13 cellular contexts compared by ENCODE assay signal in the genomic region with DNA sequence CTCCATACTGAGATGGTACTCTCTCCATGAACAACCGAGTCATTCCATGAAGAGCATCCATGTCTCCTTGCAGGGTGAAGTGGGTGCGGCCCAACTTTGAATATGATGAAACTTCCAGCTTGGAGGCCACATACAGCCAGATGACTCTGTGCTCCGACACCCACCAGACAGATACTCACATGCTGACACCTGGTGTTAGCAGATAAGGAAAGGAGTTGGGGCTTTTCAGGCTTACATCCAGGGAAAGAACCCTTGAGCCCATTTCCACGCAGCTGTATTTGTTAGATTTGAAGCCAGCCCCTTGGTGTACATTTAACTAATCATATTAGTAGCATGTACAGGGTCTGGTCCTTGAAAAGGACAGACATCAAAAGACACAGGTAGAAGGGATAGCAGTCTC.
DNase-seq lines count a peak whose midpoint lies in the region; ATAC-seq and TF ChIP-seq lines count a peak whose summit lies in the region.
"Had no signal": no experiment of that assay in that cellular context is flagged by ENCODE, and none has a peak within 500 bp of the region (broad histone marks: within the 10 kb centered on the region; RNA-seq: fewer than 3 reads in every experiment).

No MANE protein-coding gene starts in this region.

- H3K4me1 Mint-ChIP-seq in natural killer cell treated with Interleukin-12 subunit alpha and Interleukin-12 subunit beta and Interleukin-15 and Interleukin-18, amount 100 ng/mL, for 72 hours (ENCODE audit: low read depth in 2 of 2), result no peaks in the 10 kb centered on the region
- H3K4me1 Mint-ChIP-seq: CD14-positive monocyte had no signal

- no peak for TF ChIP-seq EP300 in transverse colon (IDR thresholded peaks at IDR 0.05; ENCODE audit: low read depth)

- no peaks in the 10 kb centered on the region for H3K79me1 ChIP-seq in mesendoderm (ENCODE audit: low read length)

- intact Hi-C loops in heart right ventricle (cut with DNase I) (no loop called here), transverse colon (cut with DNase I; ENCODE audit: low total_unique reads) (loop anchor here (5.0 kb wide), 1 partner anchor 696 kb away; no protein-coding TSS in a partner anchor)

- H3K27me3 ChIP-seq in WERI-Rb-1 (ENCODE audit: insufficient read depth, low read depth, severe bottlenecking) (peaks cover 2% of the 10 kb centered on the region), mesendoderm (ENCODE audit: insufficient read depth, low read length, poor library complexity) (no peaks in the 10 kb centered on the region), heart right ventricle (peaks cover 0 to 11% (median 0%) of the 10 kb centered on the region in 7 donors), transverse colon (no peaks in the 10 kb centered on the region)

- H3K9ac ChIP-seq in mesendoderm (ENCODE audit: low read length), result no peak overlapping the region

- no peak overlapping the region for H2BK120ac ChIP-seq in mesendoderm (ENCODE audit: low read depth, low read length)

- H3K56ac ChIP-seq in mesendoderm (ENCODE audit: low read length), result no peak overlapping the region

- no peak overlapping the region for H2BK5ac ChIP-seq in mesendoderm (ENCODE audit: low read length)

- H3K18ac ChIP-seq in mesendoderm (ENCODE audit: low read length), result no peak overlapping the region

- H3K23ac ChIP-seq in mesendoderm (ENCODE audit: low read length), result no peak overlapping the region

- TF ChIP-seq POLR2A in transverse colon (IDR thresholded peaks at IDR 0.05), result no peak

- H3K27ac Mint-ChIP-seq in natural killer cell treated with Interleukin-12 subunit alpha and Interleukin-12 subunit beta and Interleukin-15 and Interleukin-18, amount 100 ng/mL, for 72 hours, result no peak overlapping the region
- H3K27ac Mint-ChIP-seq: CD14-positive monocyte; CD8-positive, alpha-beta T cell had no signal

- peaks cover 8 to 14% of the 10 kb centered on the region in 2 donors for H3K27me3 Mint-ChIP-seq in natural killer cell treated with Interleukin-12 subunit alpha and Interleukin-12 subunit beta and Interleukin-15 and Interleukin-18, amount 100 ng/mL, for 72 hours

- in situ Hi-C loops in transverse colon (cut with MboI; ENCODE audit: low pct_ligation_motif_present in 1 of 4, low pct_unique_long_range_greater_than_20kb in 1 of 4, low sequenced_read_pairs in 3 of 4), result no loop called here

- H3K4ac ChIP-seq in mesendoderm (ENCODE audit: low read depth, low read length), result no peak overlapping the region

- no peak overlapping the region for H3K4me2 ChIP-seq in mesendoderm (ENCODE audit: low read length)

- H3K9me3 Mint-ChIP-seq in natural killer cell treated with Interleukin-12 subunit alpha and Interleukin-12 subunit beta and Interleukin-15 and Interleukin-18, amount 100 ng/mL, for 72 hours, result no peaks in the 10 kb centered on the region
- H3K9me3 Mint-ChIP-seq: CD8-positive, alpha-beta T cell had no signal

- peaks cover 4% of the 10 kb centered on the region for H3K9me3 ChIP-seq in WERI-Rb-1 (ENCODE audit: severe bottlenecking)
- no peaks in the 10 kb centered on the region for H3K9me3 ChIP-seq in heart right ventricle
- no peaks in the 10 kb centered on the region for H3K9me3 ChIP-seq in transverse colon

- H3K79me2 ChIP-seq in mesendoderm (ENCODE audit: control insufficient read depth, insufficient read depth, low read length), result no peaks in the 10 kb centered on the region

- no peaks in the 10 kb centered on the region for H3K36me3 Mint-ChIP-seq in natural killer cell treated with Interleukin-12 subunit alpha and Interleukin-12 subunit beta and Interleukin-15 and Interleukin-18, amount 100 ng/mL, for 72 hours
- H3K36me3 Mint-ChIP-seq: CD14-positive monocyte; CD8-positive, alpha-beta T cell had no signal

- no peak overlapping the region for H4K5ac ChIP-seq in mesendoderm (ENCODE audit: low read length)

- H3K4me3 Mint-ChIP-seq in natural killer cell treated with Interleukin-12 subunit alpha and Interleukin-12 subunit beta and Interleukin-15 and Interleukin-18, amount 100 ng/mL, for 72 hours, result no peak overlapping the region
- H3K4me3 Mint-ChIP-seq: CD14-positive monocyte; CD8-positive, alpha-beta T cell had no signal

- H2AK5ac ChIP-seq in mesendoderm (ENCODE audit: low read length), result no peak overlapping the region

- H3K27ac ChIP-seq in WERI-Rb-1 (no peak overlapping the region), mesendoderm (ENCODE audit: low read depth, low read length) (no peak overlapping the region), heart right ventricle (no peak overlapping the region), transverse colon (no peak overlapping the region)
- H3K27ac ChIP-seq: 22Rv1 had no signal

- no peak overlapping the region for H2BK15ac ChIP-seq in mesendoderm (replicated peaks; ENCODE audit: low read depth)

- H3K36me3 ChIP-seq in WERI-Rb-1, result no peaks in the 10 kb centered on the region
- no peaks in the 10 kb centered on the region for H3K36me3 ChIP-seq in mesendoderm (ENCODE audit: control insufficient read depth, insufficient read depth, low read length)
- no peaks in the 10 kb centered on the region for H3K36me3 ChIP-seq in heart right ventricle
- no peaks in the 10 kb centered on the region for H3K36me3 ChIP-seq in transverse colon

- H4K8ac ChIP-seq in mesendoderm (ENCODE audit: low read depth, low read length), result no peak overlapping the region

- peak; percentile 43; the same call in 1 of the 2 replicates for TF ChIP-seq CTCF in WERI-Rb-1 (IDR thresholded peaks at IDR 0.05; ENCODE audit: low read depth, low read length)
- no peak for TF ChIP-seq CTCF in heart right ventricle (IDR thresholded peaks at IDR 0.05)
- TF ChIP-seq CTCF in transverse colon (IDR thresholded peaks at IDR 0.05), result no peak

- no CpG with 5 or more reads among the region's 4 CpGs for WGBS in mesendoderm (ENCODE audit: extremely low coverage, insufficient coverage, low lambda C conversion rate)
- WGBS in heart right ventricle, 2 donors, result 66 to 70% methylated on average over 4 of the region's 4 CpGs
- 69 to 83% methylated on average over 2 to 4 of the region's 4 CpGs for WGBS in transverse colon (ENCODE audit: low coverage in 1 of 2), 2 donors

- ATAC-seq in natural killer cell treated with Interleukin-12 subunit alpha and Interleukin-12 subunit beta and Interleukin-15 and Interleukin-18, amount 100 ng/mL, for 72 hours, result no peak
- ATAC-seq in heart right ventricle, result no peak
- ATAC-seq: CD8-positive, alpha-beta T cell had no signal

- H3K4me3 ChIP-seq in WERI-Rb-1 (ENCODE audit: low read depth, low read length) (no peak overlapping the region), mesendoderm (ENCODE audit: low read length) (no peak overlapping the region), heart right ventricle (no peak overlapping the region), transverse colon (no peak overlapping the region)

- H3K4me1 ChIP-seq in mesendoderm (ENCODE audit: control insufficient read depth, low read depth, low read length) (no peaks in the 10 kb centered on the region), heart right ventricle (no peaks in the 10 kb centered on the region), transverse colon (no peaks in the 10 kb centered on the region)

- peak; percentile 15 for DNase-seq in DMS 273 (lab: John Stamatoyannopoulos, UW; ENCODE audit: unreplicated experiment)
- no peak for DNase-seq in DMS 273 treated with DMSO at 0.1 percent for 48 hours (lab: John Stamatoyannopoulos, UW)
- DNase-seq in D341Med (ENCODE audit: low spot score), result peak; percentile 14
- DNase-seq in WERI-Rb-1, result peak; percentile 48
- peak; percentile 22 for DNase-seq in mesendoderm
- no peak for DNase-seq in natural killer cell treated with Interleukin-12 subunit alpha and Interleukin-12 subunit beta and Interleukin-15 and Interleukin-18, amount 100 ng/mL, for 72 hours (ENCODE audit: low spot score)
- no peak for DNase-seq in heart right ventricle
- DNase-seq in transverse colon, result no peak
- DNase-seq: CD8-positive, alpha-beta T cell; COR-L47; H7 had no signal

Comparison
In these comparisons a context has a peak if more than half of its experiments do, and no peak if none do; other contexts are left out.
1. DNase-seq: peak in DMS 273 (single experiment), D341Med (single experiment), WERI-Rb-1 (single experiment) and mesendoderm (single experiment); none in DMS 273 treated with DMSO at 0.1 percent for 48 hours (single experiment), natural killer cell treated with Interleukin-12 subunit alpha and Interleukin-12 subunit beta and Interleukin-15 and Interleukin-18, amount 100 ng/mL, for 72 hours (single experiment), heart right ventricle (0 of 2) and transverse colon (single experiment).